Comparison of ENCODE assay signal across 20 cellular contexts in genomic region chr1:66302184-66302742, GRCh38.
DNase-seq lines count a peak whose midpoint lies in the region; ATAC-seq and TF ChIP-seq lines count a peak whose summit lies in the region.
"Had no signal": no experiment of that assay in that cellular context is flagged by ENCODE, and none has a peak within 500 bp of the region (broad histone marks: within the 10 kb centered on the region; RNA-seq: fewer than 3 reads in every experiment).

No MANE protein-coding gene starts in this region.

- H3K27ac ChIP-seq in right cardiac atrium (ENCODE audit: low read length), result no peak overlapping the region
- H3K27ac ChIP-seq in OCI-LY7 (ENCODE audit: low read depth, low read length, poor library complexity, severe bottlenecking), result no peak overlapping the region
- H3K27ac ChIP-seq in smooth muscle cell (ENCODE audit: low read depth), result no peak overlapping the region
- H3K27ac ChIP-seq: SJCRH30 had no signal

- H2AFZ ChIP-seq in OCI-LY7 (ENCODE audit: low read length) (peak overlapping the region; percentile 22; the same call in 1 of the 2 replicates), smooth muscle cell (ENCODE audit: low read depth) (peak overlapping the region; percentile 91)

- H3K4me2 ChIP-seq in OCI-LY7 (ENCODE audit: low read length) (no peak overlapping the region), smooth muscle cell (peak overlapping the region; percentile 77)

- H3K4me1 ChIP-seq in right cardiac atrium (ENCODE audit: control insufficient read depth, insufficient read depth, low read length), result peaks cover 8% of the 10 kb centered on the region
- H3K4me1 ChIP-seq in OCI-LY7 (ENCODE audit: insufficient read depth, low read length, poor library complexity, severe bottlenecking), result peaks cover 6% of the 10 kb centered on the region
- H3K4me1 ChIP-seq in smooth muscle cell (ENCODE audit: low read depth), result no peaks in the 10 kb centered on the region
- H3K4me1 ChIP-seq: SJCRH30 had no signal

- TF ChIP-seq CTCF in OCI-LY7 (conservative IDR thresholded peaks at IDR 0.05; ENCODE audit: low read length) (no peak), smooth muscle cell (IDR thresholded peaks at IDR 0.05; ENCODE audit: borderline replicate concordance, insufficient read depth, poor library complexity, severe bottlenecking) (no peak)

- ATAC-seq in left ventricle myocardium superior, result peak; percentile 15
- no peak for ATAC-seq in right cardiac atrium
- no peak for ATAC-seq in HG02852 (IDR thresholded peaks at IDR 0.05; ENCODE audit: unreplicated experiment)
- ATAC-seq: left lobe of liver, sciatic nerve had no signal

- 92% methylated on average over 3 of the region's 3 CpGs for WGBS in right cardiac atrium
- 94% methylated on average over 3 of the region's 3 CpGs for WGBS in smooth muscle cell (ENCODE audit: low lambda C conversion rate)

- H3K36me3 Mint-ChIP-seq in immature natural killer cell, result no peaks in the 10 kb centered on the region

- no peaks in the 10 kb centered on the region for H3K79me2 ChIP-seq in OCI-LY7 (ENCODE audit: insufficient read depth, low read depth, low read length)
- no peaks in the 10 kb centered on the region for H3K79me2 ChIP-seq in smooth muscle cell (ENCODE audit: low read depth)

- H3K4me3 ChIP-seq in right cardiac atrium (ENCODE audit: low read length) (no peak overlapping the region), OCI-LY7 (ENCODE audit: low read depth, low read length, poor library complexity, severe bottlenecking) (no peak overlapping the region), smooth muscle cell (no peak overlapping the region)
- H3K4me3 ChIP-seq: SJCRH30, tibial nerve had no signal

- H3F3A ChIP-seq in smooth muscle cell (ENCODE audit: low read depth), result no peaks in the 10 kb centered on the region

- H3K9me3 ChIP-seq in right cardiac atrium (ENCODE audit: control insufficient read depth, low read length), result no peaks in the 10 kb centered on the region
- no peaks in the 10 kb centered on the region for H3K9me3 ChIP-seq in OCI-LY7 (ENCODE audit: low read length)
- no peaks in the 10 kb centered on the region for H3K9me3 ChIP-seq in smooth muscle cell (replicated peaks; ENCODE audit: low read depth)
- H3K9me3 ChIP-seq: SJCRH30, tibial nerve had no signal

- H3K4me1 Mint-ChIP-seq in immature natural killer cell, result peaks cover 15 to 34% of the 10 kb centered on the region in 2 donors

- CTCF ChIA-PET in OCI-LY7 (lab: Charles Lee; ENCODE audit: unreplicated experiment), result interaction anchor here (1.8 kb wide), 1 partner anchor 11 kb away, joined by 4 read pairs; no protein-coding TSS in a partner anchor

- DNase-seq in left ventricle myocardium superior (no peak), right cardiac atrium (no peak), OCI-LY7 (ENCODE audit: low spot score) (no peak), immature natural killer cell (no peak), smooth muscle cell (lab: John Stamatoyannopoulos, UW; ENCODE audit: unreplicated experiment) (no peak), NCI-H748 treated with DMSO at 0.1 percent for 48 hours (lab: John Stamatoyannopoulos, UW) (no peak), putamen (ENCODE audit: low spot score) (no peak)
- DNase-seq: activated B cell treated with CpG ODN at 0.5 μM for 24 hours; activated effector memory CD4-positive, alpha-beta T cell treated with anti-CD3 and anti-CD28 coated beads, Interleukin-2, amount 50 U/mL, for 16 hours; aorta; Calu3; NCI-H1436 treated with DMSO at 0.1 percent for 48 hours; NCI-H2171 treated with DMSO at 0.1 percent for 48 hours; SJCRH30; stimulated activated CD4-positive, alpha-beta T cell treated with anti-CD3 and anti-CD28 coated beads, Interleukin-1b, Interleukin-23, amount 100 ng/mL, for 48 hours; stimulated activated naive CD4-positive, alpha-beta T cell treated with Interleukin-2 at 50 U/mL for 16 hours had no signal

- no peaks in the 10 kb centered on the region for H3K9me2 ChIP-seq in OCI-LY7 (ENCODE audit: insufficient read depth, low read length)

- POLR2A ChIA-PET in OCI-LY7 (lab: Charles Lee), result interaction anchor here (0.7 to 2.5 kb wide), 3 partner anchors 9 to 40 kb away, joined by 4 to 20 read pairs (median 6); no protein-coding TSS in a partner anchor

- H4K20me1 ChIP-seq in OCI-LY7 (ENCODE audit: insufficient read depth, low read length) (no peaks in the 10 kb centered on the region), smooth muscle cell (ENCODE audit: low read depth) (no peaks in the 10 kb centered on the region)

- peaks cover 0 to 2% (median 0%) of the 10 kb centered on the region in 3 donors for H3K27me3 Mint-ChIP-seq in immature natural killer cell (ENCODE audit: low read depth in 3 of 3)
- H3K27me3 Mint-ChIP-seq: activated B cell treated with CpG ODN at 0.5 μM for 24 hours had no signal

- no TSS peak for BruUV-seq in OCI-LY7 (replicated peaks; lab: Mats Ljungman, UMichigan)

- no peaks in the 10 kb centered on the region for H3K27me3 ChIP-seq in right cardiac atrium (ENCODE audit: control insufficient read depth, insufficient read depth)
- no peaks in the 10 kb centered on the region for H3K27me3 ChIP-seq in smooth muscle cell (ENCODE audit: low read depth)
- H3K27me3 ChIP-seq: SJCRH30, tibial nerve had no signal

- intact Hi-C loops in left ventricle myocardium superior (cut with micrococcal nuclease), result no loop called here
- intact Hi-C loops in right cardiac atrium (cut with DNase I), result no loop called here
- intact Hi-C loops in OCI-LY7 (cut with micrococcal nuclease; ENCODE audit: unreplicated experiment), result no loop called here

- H3K9ac ChIP-seq in smooth muscle cell (ENCODE audit: low read depth), result no peak overlapping the region

- peak overlapping the region in 5 of 6 donors; percentile 29 to 92 (median 70) for H3K27ac Mint-ChIP-seq in immature natural killer cell
- H3K27ac Mint-ChIP-seq: activated B cell treated with CpG ODN at 0.5 μM for 24 hours had no signal

- H3K4me3 Mint-ChIP-seq in immature natural killer cell, result peak overlapping the region; percentile 18 to 67 (median 41)
- H3K4me3 Mint-ChIP-seq: activated B cell treated with CpG ODN at 0.5 μM for 24 hours had no signal

- no peaks in the 10 kb centered on the region for H3K36me3 ChIP-seq in OCI-LY7 (ENCODE audit: insufficient read depth, low read length)
- no peaks in the 10 kb centered on the region for H3K36me3 ChIP-seq in smooth muscle cell (ENCODE audit: low read depth)
- H3K36me3 ChIP-seq: SJCRH30, tibial nerve had no signal

- no peaks in the 10 kb centered on the region for H3K9me3 Mint-ChIP-seq in immature natural killer cell
- H3K9me3 Mint-ChIP-seq: activated B cell treated with CpG ODN at 0.5 μM for 24 hours had no signal
